ENCODE assay signal across 14 cellular contexts in genomic region chr5:123844873-123845272, GRCh38.
DNase-seq lines count a peak whose midpoint lies in the region; ATAC-seq, FAIRE-seq and TF ChIP-seq lines count a peak whose summit lies in the region.
"Had no signal": no experiment of that assay in that cellular context is flagged by ENCODE, and none has a peak within 500 bp of the region (broad histone marks: within the 10 kb centered on the region; RNA-seq: fewer than 3 reads in every experiment).

No MANE protein-coding gene starts in this region.

- H3K36me3 Mint-ChIP-seq in neural crest cell (ENCODE audit: low read depth), result peaks cover 24% of the 10 kb centered on the region
- H3K36me3 Mint-ChIP-seq in T-helper 2 cell treated with Interferon-gamma antibody and Interleukin-4, amounts not matched to agents 5 μg/mL and 100 μg/mL, for 36 hours (ENCODE audit: low read depth), result no peaks in the 10 kb centered on the region

- H3K79me2 ChIP-seq in H1 (ENCODE audit: control insufficient read depth in 1 of 2, insufficient read depth in 2 of 2, low read length in 2 of 2), result no peaks in the 10 kb centered on the region

- no peaks in the 10 kb centered on the region for H3K9me3 ChIP-seq in H1 (ENCODE audit: insufficient read depth in 2 of 2, low read depth in 1 of 2, low read length in 1 of 2)
- H3K9me3 ChIP-seq: Peyer's patch had no signal

- no peaks in the 10 kb centered on the region for H3K79me1 ChIP-seq in H1 (ENCODE audit: low read depth, low read length)

- no peak overlapping the region for H3K4me3 ChIP-seq in H1 (ENCODE audit: extremely low read depth in 1 of 4, insufficient read depth in 2 of 4, low read depth in 3 of 4, low read length in 4 of 4)
- H3K4me3 ChIP-seq: Peyer's patch, spleen had no signal

- peak overlapping the region; percentile 31 for H3K27ac Mint-ChIP-seq in neural crest cell (ENCODE audit: unreplicated experiment)
- H3K27ac Mint-ChIP-seq in T-helper 2 cell treated with Interferon-gamma antibody and Interleukin-4, amounts not matched to agents 5 μg/mL and 100 μg/mL, for 36 hours, result no peak overlapping the region
- H3K27ac Mint-ChIP-seq: nephron progenitor cell had no signal

- no peak overlapping the region for H3K56ac ChIP-seq in H1 (replicated peaks; ENCODE audit: insufficient read length, low read depth, low read length)

- TF ChIP-seq CTCF in H1 (IDR thresholded peaks at IDR 0.05; ENCODE audit: control extremely low read depth in 1 of 3, insufficient read depth in 1 of 3, low read depth in 1 of 3, low read length in 3 of 3) (no peak), neural crest cell (conservative IDR thresholded peaks at IDR 0.05) (no peak)

- ATAC-seq in GM18502 (IDR thresholded peaks at IDR 0.05; ENCODE audit: poor library complexity, unreplicated experiment) (peak; percentile 46), HG02981 (IDR thresholded peaks at IDR 0.05; ENCODE audit: unreplicated experiment) (peak; percentile 56), HG03521 (IDR thresholded peaks at IDR 0.05; ENCODE audit: unreplicated experiment) (no peak)

- H3K4me1 Mint-ChIP-seq in neural crest cell, result peaks cover 17% of the 10 kb centered on the region
- H3K4me1 Mint-ChIP-seq in T-helper 2 cell treated with Interferon-gamma antibody and Interleukin-4, amounts not matched to agents 5 μg/mL and 100 μg/mL, for 36 hours (ENCODE audit: low read depth), result no peaks in the 10 kb centered on the region

- POLR2A ChIA-PET in H1 (lab: Charles Lee; ENCODE audit: partially characterized antibody), result no interaction called here

- H3K23ac ChIP-seq in H1 (ENCODE audit: insufficient read length), result no peak overlapping the region

- H4K91ac ChIP-seq in H1 (replicated peaks; ENCODE audit: insufficient read length, low read length), result no peak overlapping the region

- CTCF ChIA-PET in H1 (lab: Charles Lee; ENCODE audit: partially characterized antibody), result no interaction called here

- H3K4me1 ChIP-seq in H1 (replicated peaks in 1 of 4; ENCODE audit: control insufficient read depth in 3 of 4, insufficient read depth in 4 of 4, low read length in 3 of 4), result no peaks in the 10 kb centered on the region
- H3K4me1 ChIP-seq: Peyer's patch, spleen had no signal

- H3K23me2 ChIP-seq in H1 (ENCODE audit: low read depth, low read length), result no peaks in the 10 kb centered on the region

- H3K27ac ChIP-seq in H1 (ENCODE audit: low read depth, low read length), result no peak overlapping the region
- H3K27ac ChIP-seq: Peyer's patch, spleen had no signal

- no peak for FAIRE-seq in H1 (lab: Jason Lieb, UNC)

- no peak overlapping the region for H3K14ac ChIP-seq in H1 (ENCODE audit: insufficient read length)

- DNase-seq in H1 (ENCODE audit: low read depth in 1 of 2, low spot score in 2 of 2), result no peak
- no peak for DNase-seq in neural crest cell (ENCODE audit: low read depth, low spot score)
- no peak for DNase-seq in T-helper 2 cell treated with Interferon-gamma antibody and Interleukin-4, amounts not matched to agents 5 μg/mL and 100 μg/mL, for 36 hours (ENCODE audit: low spot score)
- DNase-seq in stimulated activated CD4-positive, alpha-beta T cell treated with anti-CD3 and anti-CD28 coated beads, Interleukin-4, amount 100 ng/mL, for 1 hour, result no peak
- DNase-seq in hepatic stellate cell (ENCODE audit: low spot score), result no peak
- DNase-seq: effector memory CD4-positive, alpha-beta T cell; NCI-H510A; nephron progenitor cell; Peyer's patch; spleen; T-helper 2 cell had no signal

- H2BK15ac ChIP-seq in H1 (ENCODE audit: low read length), result no peak overlapping the region

- no peaks in the 10 kb centered on the region for H4K20me1 ChIP-seq in H1 (replicated peaks in 1 of 2; ENCODE audit: control insufficient read depth in 1 of 2, insufficient read depth in 2 of 2, low read length in 2 of 2)

- H3K27me3 ChIP-seq in H1 (replicated peaks in 1 of 4; ENCODE audit: control insufficient read depth in 3 of 4, extremely low read depth in 1 of 4, insufficient read depth in 3 of 4, low read length in 3 of 4), result no peaks in the 10 kb centered on the region
- H3K27me3 ChIP-seq: Peyer's patch, spleen had no signal

- no peak overlapping the region for H2AK5ac ChIP-seq in H1 (ENCODE audit: low read depth, low read length)

- no peak overlapping the region for H3K4ac ChIP-seq in H1 (replicated peaks; ENCODE audit: insufficient read length, low read depth, low read length)

- H4K5ac ChIP-seq in H1 (ENCODE audit: insufficient read length, low read depth, low read length), result no peak overlapping the region

- no peak overlapping the region for H2BK5ac ChIP-seq in H1 (ENCODE audit: low read depth, low read length)

- H2BK20ac ChIP-seq in H1 (ENCODE audit: low read length), result no peak overlapping the region

- no peak overlapping the region for H2BK120ac ChIP-seq in H1 (replicated peaks; ENCODE audit: low read depth, low read length)

- WGBS in H1 (ENCODE audit: extremely low coverage in 1 of 2, insufficient coverage in 1 of 2, insufficient read length in 1 of 2, insufficient replicate concordance in 2 of 2, low coverage in 1 of 2, low lambda C conversion rate in 2 of 2, missing lambda C conversion rate in 1 of 2), 2 experiments, result 64% methylated on average over 1 of the region's 1 CpG; no CpG with 5 or more reads in 1 of the 2 experiments

- peaks cover 41% of the 10 kb centered on the region for H3K9me3 Mint-ChIP-seq in neural crest cell
- H3K9me3 Mint-ChIP-seq in T-helper 2 cell treated with Interferon-gamma antibody and Interleukin-4, amounts not matched to agents 5 μg/mL and 100 μg/mL, for 36 hours, result no peaks in the 10 kb centered on the region

- H2BK12ac ChIP-seq in H1 (ENCODE audit: low read depth, low read length), result no peak overlapping the region

- no peaks in the 10 kb centered on the region for H3K36me3 ChIP-seq in H1 (ENCODE audit: control insufficient read depth in 2 of 4, insufficient read depth in 4 of 4, low read length in 3 of 4)
- H3K36me3 ChIP-seq: Peyer's patch, spleen had no signal

- TF ChIP-seq POLR2A in H1 (IDR thresholded peaks at IDR 0.05; ENCODE audit: control extremely low read depth in 1 of 2, low read depth in 2 of 2, low read length in 2 of 2), result no peak

- no peak overlapping the region for H4K8ac ChIP-seq in H1 (ENCODE audit: extremely low read depth, insufficient read depth, low read length)

- no peak overlapping the region for H3K4me2 ChIP-seq in H1 (ENCODE audit: insufficient read depth in 1 of 2, low read depth in 2 of 2, low read length in 2 of 2)

- TF ChIP-seq EP300 in H1 (IDR thresholded peaks at IDR 0.05; ENCODE audit: borderline replicate concordance in 1 of 2, low read depth in 2 of 2, low read length in 2 of 2), result no peak

- no peak overlapping the region; a peak in 1 of 7 replicates for H3K9ac ChIP-seq in H1 (replicated peaks in 1 of 4; ENCODE audit: extremely low read depth in 1 of 4, low read depth in 3 of 4, low read length in 3 of 4)

- H3K18ac ChIP-seq in H1 (ENCODE audit: extremely low read depth, low read length), result no peak overlapping the region

- H2AFZ ChIP-seq in H1 (ENCODE audit: low read length), result 0 out of 2 replicates have a peak overlapping the region, but pooled peaks have one; percentile 31

- no peak for TF ChIP-seq RAD21 in H1 (IDR thresholded peaks at IDR 0.05 in 1 of 2, conservative IDR thresholded peaks at IDR 0.05 in 1 of 2; ENCODE audit: low read depth in 2 of 2, low read length in 2 of 2)

- H3K4me3 Mint-ChIP-seq in neural crest cell, result no peak overlapping the region
- H3K4me3 Mint-ChIP-seq in T-helper 2 cell treated with Interferon-gamma antibody and Interleukin-4, amounts not matched to agents 5 μg/mL and 100 μg/mL, for 36 hours, result no peak overlapping the region
- H3K4me3 Mint-ChIP-seq: nephron progenitor cell had no signal

- H3K27me3 Mint-ChIP-seq in neural crest cell (ENCODE audit: low read depth), result no peaks in the 10 kb centered on the region
- H3K27me3 Mint-ChIP-seq in T-helper 2 cell treated with Interferon-gamma antibody and Interleukin-4, amounts not matched to agents 5 μg/mL and 100 μg/mL, for 36 hours (ENCODE audit: low read depth), result no peaks in the 10 kb centered on the region

TF ChIP-seq in H1, 55 proteins besides CTCF, POLR2A, EP300 and RAD21 (continues in another document):
- no peak for TF ChIP-seq HDAC6 (IDR thresholded peaks at IDR 0.05; ENCODE audit: low read depth, low read length)
- TF ChIP-seq TAF1 (IDR thresholded peaks at IDR 0.05; ENCODE audit: low read depth, low read length), result no peak
- TF ChIP-seq SIX5 (IDR thresholded peaks at IDR 0.05; ENCODE audit: low read depth, low read length), result no peak
- no peak for TF ChIP-seq EZH2 (IDR thresholded peaks at IDR 0.05; ENCODE audit: low read depth, low read length, severe bottlenecking)
- no peak for TF ChIP-seq CHD2 (IDR thresholded peaks at IDR 0.05; ENCODE audit: low read length)
- no peak for TF ChIP-seq SP4 (IDR thresholded peaks at IDR 0.05; ENCODE audit: low read length)
- no peak for TF ChIP-seq POU5F1 (IDR thresholded peaks at IDR 0.05; ENCODE audit: low read depth, low read length)
- TF ChIP-seq MAFK (IDR thresholded peaks at IDR 0.05; ENCODE audit: low read depth, low read length), result no peak
- TF ChIP-seq TAF7 (optimal IDR thresholded peaks at IDR 0.05; ENCODE audit: borderline replicate concordance, low read depth, low read length), result no peak
- no peak for TF ChIP-seq CBX8 (IDR thresholded peaks at IDR 0.05; ENCODE audit: borderline replicate concordance, low read depth, low read length)
- TF ChIP-seq KDM1A (IDR thresholded peaks at IDR 0.05; ENCODE audit: borderline replicate concordance, low read length), result no peak
- TF ChIP-seq MAX (IDR thresholded peaks at IDR 0.05), result no peak
- no peak for TF ChIP-seq JUND (IDR thresholded peaks at IDR 0.05; ENCODE audit: low read length)
- no peak for TF ChIP-seq SUZ12 (IDR thresholded peaks at IDR 0.05; ENCODE audit: low read length)
- TF ChIP-seq BRCA1 (IDR thresholded peaks at IDR 0.05; ENCODE audit: low read depth, low read length), result no peak
- no peak for TF ChIP-seq ATF2 (IDR thresholded peaks at IDR 0.05; ENCODE audit: low read length)
- TF ChIP-seq BACH1 (IDR thresholded peaks at IDR 0.05; ENCODE audit: low read length), result no peak
- no peak for TF ChIP-seq JUN (IDR thresholded peaks at IDR 0.05; ENCODE audit: low read depth, low read length)
